ENCODE assay signal across 26 cellular contexts in the genomic region with DNA sequence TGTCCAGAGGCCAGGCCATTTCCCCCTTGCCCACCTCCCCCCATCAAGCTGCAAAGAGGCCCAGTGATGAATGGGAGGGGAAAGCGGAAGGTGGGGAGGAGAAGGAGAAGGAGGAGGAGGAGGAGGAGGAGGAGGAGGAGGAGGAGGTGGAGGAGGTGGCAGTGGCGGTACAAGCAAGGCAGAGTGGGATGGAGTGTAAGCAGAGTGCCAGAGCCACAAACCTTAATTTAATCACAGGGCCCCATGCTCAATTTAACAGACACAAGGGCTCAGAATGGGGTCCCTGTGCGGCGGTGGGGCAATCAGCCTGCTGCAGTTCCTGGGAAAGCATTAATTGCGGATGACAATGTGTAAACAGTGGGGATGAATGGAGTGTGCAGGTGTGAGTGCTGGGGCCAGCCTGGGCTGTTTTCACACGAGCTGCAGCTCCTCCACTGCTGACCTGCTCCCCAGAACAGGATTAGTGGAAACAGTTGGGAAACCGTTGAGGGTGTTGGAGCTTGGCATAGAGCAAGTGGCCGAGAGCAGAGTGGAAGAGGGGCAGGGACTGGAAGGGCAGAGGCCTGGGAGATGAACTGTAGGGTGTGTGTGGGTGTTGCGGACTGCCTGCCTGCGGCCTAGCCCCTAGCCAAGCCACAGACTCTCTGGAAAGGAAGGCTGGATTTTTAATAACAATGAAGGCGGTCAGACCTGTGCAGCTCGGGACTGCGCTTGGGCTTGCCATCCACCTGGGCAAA. TPM values are rescaled to one million over a fixed set of nuclear protein-coding genes. Genes with fewer than 3 reads are reported as not detected.
DNase-seq lines count a peak whose midpoint lies in the region; ATAC-seq, FAIRE-seq and TF ChIP-seq lines count a peak whose summit lies in the region.
"Had no signal": no experiment of that assay in that cellular context is flagged by ENCODE, and none has a peak within 500 bp of the region (broad histone marks: within the 10 kb centered on the region; RNA-seq: fewer than 3 reads in every experiment).

No MANE protein-coding gene starts in this region.

- H3K4me3 ChIP-seq in HepG2 (replicated peaks in 1 of 3; ENCODE audit: insufficient read depth in 1 of 3, low read depth in 2 of 3, low read length in 3 of 3): peak overlapping the region in 1 of 3 experiments; percentile 23; a peak in 1 of 6 replicates
- no peak overlapping the region for H3K4me3 ChIP-seq in right lobe of liver
- H3K4me3 ChIP-seq in heart left ventricle: no peak overlapping the region
- no peak overlapping the region for H3K4me3 ChIP-seq in spleen
- H3K4me3 ChIP-seq: A549, esophagus muscularis mucosa had no signal

- TF ChIP-seq EP300 in HepG2 (IDR thresholded peaks at IDR 0.05; ENCODE audit: low read depth in 2 of 2, low read length in 2 of 2) (no peak), HepG2 (CRISPR knock-in tag; IDR thresholded peaks at IDR 0.05; ENCODE audit: borderline replicate concordance) (no peak)

- no peaks in the 10 kb centered on the region for H3K36me3 Mint-ChIP-seq in naive thymus-derived CD8-positive, alpha-beta T cell
- H3K36me3 Mint-ChIP-seq: mesothelial cell of epicardium, T-cell had no signal

- H3K27ac Mint-ChIP-seq in naive thymus-derived CD8-positive, alpha-beta T cell: no peak overlapping the region
- H3K27ac Mint-ChIP-seq: mesothelial cell of epicardium, T-cell had no signal

- 37% methylated on average over 12 of the region's 13 CpGs for WGBS in HepG2 (ENCODE audit: low lambda C conversion rate)
- 70% methylated on average over 8 of the region's 13 CpGs for WGBS in right lobe of liver (ENCODE audit: insufficient coverage, low coverage, low lambda C conversion rate, missing lambda C conversion rate)
- whole genome bisulfite sequencing in heart left ventricle, 4 donors: 63 to 73% (median 66%) methylated on average over 13 of the region's 13 CpGs
- 80 to 85% (median 83%) methylated on average over 12 to 13 of the region's 13 CpGs for WGBS in spleen, 5 donors

- BruUV-seq in HepG2 (replicated peaks; lab: Mats Ljungman, UMichigan): no TSS peak

- H3K27me3 ChIP-seq in HepG2 (ENCODE audit: control insufficient read depth in 1 of 2, insufficient read depth in 2 of 2, low read length in 2 of 2) (peaks cover 0 to 4% of the 10 kb centered on the region in 2 experiments; a peak in 1 of 5 replicates), right lobe of liver (no peaks in the 10 kb centered on the region), heart left ventricle (peaks cover 0 to 48% (median 14%) of the 10 kb centered on the region in 9 donors), spleen (replicated peaks in 1 of 7) (peaks cover 0 to 23% (median 0%) of the 10 kb centered on the region in 7 donors)

- in situ Hi-C loops in HepG2 (cut with HindIII; ENCODE audit: extremely low pct_ligation_motif_present, low pct_unique_long_range_greater_than_20kb): no loop called here

- FAIRE-seq in HepG2 (lab: Jason Lieb, UNC): no peak
- peak; percentile 50 for FAIRE-seq in urothelium cell line (lab: Jason Lieb, UNC)
- FAIRE-seq: A549 had no signal

- no peak overlapping the region for H3K9ac ChIP-seq in HepG2 (ENCODE audit: insufficient read depth, low read depth, low read length)

- H2AFZ ChIP-seq in HepG2 (ENCODE audit: low read length): peak overlapping the region; percentile 81

- TF ChIP-seq RAD21 in HepG2 (CRISPR knock-in tag; IDR thresholded peaks at IDR 0.05): no peak

- no peaks in the 10 kb centered on the region for H4K20me1 ChIP-seq in HepG2 (ENCODE audit: insufficient read depth, low read length)

- no peak for TF ChIP-seq CTCF in HepG2 (CRISPR knock-in tag; IDR thresholded peaks at IDR 0.05)
- no peak for TF ChIP-seq CTCF in right lobe of liver (IDR thresholded peaks at IDR 0.05)
- TF ChIP-seq CTCF in heart left ventricle (IDR thresholded peaks at IDR 0.05): no peak
- no peak for TF ChIP-seq CTCF in spleen (IDR thresholded peaks at IDR 0.05 in 8 of 11, conservative IDR thresholded peaks at IDR 0.05 in 3 of 11)

- H3K27ac ChIP-seq in HepG2 (ENCODE audit: extremely low read length, insufficient read depth, low read length) (no peak overlapping the region), right lobe of liver (no peak overlapping the region), heart left ventricle (no peak overlapping the region), spleen (no peak overlapping the region)
- H3K27ac ChIP-seq: A549, C4-2B, esophagus muscularis mucosa, HL-60 had no signal

- peaks cover 84% of the 10 kb centered on the region for H3K4me1 ChIP-seq in HepG2 (ENCODE audit: insufficient read depth, low read length)
- H3K4me1 ChIP-seq in right lobe of liver: peaks cover 0 to 5% (median 2%) of the 10 kb centered on the region in 4 donors
- H3K4me1 ChIP-seq in heart left ventricle: no peaks in the 10 kb centered on the region
- no peaks in the 10 kb centered on the region for H3K4me1 ChIP-seq in spleen
- H3K4me1 ChIP-seq: esophagus muscularis mucosa had no signal

- H3K4me2 ChIP-seq in HepG2 (ENCODE audit: low read depth, low read length): peak overlapping the region; percentile 69
- H3K4me2 ChIP-seq: A549 had no signal

- peak; percentile 60 for ATAC-seq in HepG2
- no peak for ATAC-seq in right lobe of liver
- no peak for ATAC-seq in heart left ventricle
- ATAC-seq in naive thymus-derived CD8-positive, alpha-beta T cell: no peak
- ATAC-seq: A549, left cardiac atrium, Right ventricle myocardium inferior, T-cell had no signal

- H3K9me3 ChIP-seq in HepG2 (ENCODE audit: low read length) (no peaks in the 10 kb centered on the region), right lobe of liver (no peaks in the 10 kb centered on the region), heart left ventricle (no peaks in the 10 kb centered on the region), spleen (no peaks in the 10 kb centered on the region)
- H3K9me3 ChIP-seq: A549, esophagus muscularis mucosa had no signal

- H3K36me3 ChIP-seq in HepG2 (replicated peaks in 1 of 2; ENCODE audit: control insufficient read depth in 1 of 2, insufficient read depth in 2 of 2, low read length in 2 of 2): no peaks in the 10 kb centered on the region
- no peaks in the 10 kb centered on the region for H3K36me3 ChIP-seq in right lobe of liver
- no peaks in the 10 kb centered on the region for H3K36me3 ChIP-seq in heart left ventricle
- no peaks in the 10 kb centered on the region for H3K36me3 ChIP-seq in spleen
- H3K36me3 ChIP-seq: esophagus muscularis mucosa had no signal

- DNase-seq in HepG2 (ENCODE audit: low spot score) (no peak), right lobe of liver (no peak), NCI-H2227 (lab: John Stamatoyannopoulos, UW; ENCODE audit: unreplicated experiment) (peak; percentile 75), SK-N-DZ (ENCODE audit: low spot score) (peak; percentile 82), urothelium cell line (ENCODE audit: low spot score) (no peak), heart left ventricle (no peak), spleen (no peak)
- no peak for DNase-seq in naive thymus-derived CD8-positive, alpha-beta T cell
- DNase-seq: activated CD4-positive, alpha-beta T cell treated with anti-CD3 and anti-CD28 coated beads, Interleukin-2, amount 50 U/mL, for 4 hours; activated naive CD4-positive, alpha-beta T cell; amygdala; caudate nucleus; DMS79; effector CD4-positive, alpha-beta T cell; IMR-90; left cardiac atrium; substantia nigra; T-cell had no signal

- no peaks in the 10 kb centered on the region for H3K79me2 ChIP-seq in HepG2 (ENCODE audit: insufficient read depth, low read length)

- H3K4me3 Mint-ChIP-seq in naive thymus-derived CD8-positive, alpha-beta T cell: no peak overlapping the region
- H3K4me3 Mint-ChIP-seq: mesothelial cell of epicardium, neural crest cell, T-cell had no signal

- no peaks in the 10 kb centered on the region for H3K4me1 Mint-ChIP-seq in naive thymus-derived CD8-positive, alpha-beta T cell
- H3K4me1 Mint-ChIP-seq: mesothelial cell of epicardium, T-cell had no signal

- TF ChIP-seq POLR2A in HepG2 (IDR thresholded peaks at IDR 0.05; ENCODE audit: insufficient read depth in 1 of 2, low read depth in 2 of 2, low read length in 2 of 2) (no peak), right lobe of liver (IDR thresholded peaks at IDR 0.05) (no peak), heart left ventricle (IDR thresholded peaks at IDR 0.05) (no peak), spleen (IDR thresholded peaks at IDR 0.05) (no peak)

- no peaks in the 10 kb centered on the region for H3K9me3 Mint-ChIP-seq in naive thymus-derived CD8-positive, alpha-beta T cell
- H3K9me3 Mint-ChIP-seq: mesothelial cell of epicardium, neural crest cell, T-cell had no signal

- CTCF ChIA-PET in HepG2 (lab: Yijun Ruan, JAX; ENCODE audit: low intra/inter-chr PET ratio, low total read pairs): no interaction called here

- peaks cover 0 to 10% (median 7%) of the 10 kb centered on the region in 5 donors for H3K27me3 Mint-ChIP-seq in naive thymus-derived CD8-positive, alpha-beta T cell

- POLR2A ChIA-PET in HepG2 (lab: Yijun Ruan, JAX): no interaction called here
- POLR2A ChIA-PET in naive thymus-derived CD8-positive, alpha-beta T cell (lab: Charles Lee): no interaction called here

- intact Hi-C loops in HepG2 (cut with micrococcal nuclease; ENCODE audit: unreplicated experiment) (no loop called here), right lobe of liver (cut with DNase I) (no loop called here), heart left ventricle (cut with DNase I) (no loop called here), spleen (cut with DNase I; ENCODE audit: low total_unique reads) (no loop called here)

RNA-seq across cellular contexts. Expression of a gene that starts 36.4 kb away (rescaled TPM):
- total RNA-seq in HepG2 (2016; rRNA removed; fragmentation: Illumina TruSeq; extraction: Trizol): 7.3 and 17.8 TPM in 2 replicates
- total RNA-seq in HepG2 (2016; cell fraction: cytosol; rRNA removed; fragmentation: Illumina TruSeq; extraction: Trizol; ENCODE audit: low read depth): 9.0 and 10.2 TPM in 2 replicates
- total RNA-seq in HepG2 (2016; cell fraction: insoluble cytoplasmic fraction; rRNA removed; fragmentation: Illumina TruSeq; extraction: Trizol): 6.2 and 18.0 TPM in 2 replicates
- 6.9 and 8.3 TPM in 2 replicates for total RNA-seq in HepG2 (2016; cell fraction: membrane; rRNA removed; fragmentation: Illumina TruSeq; extraction: Trizol)
- 20.7 and 28.1 TPM in 2 replicates for total RNA-seq in HepG2 (2016; cell fraction: nucleus; rRNA removed; fragmentation: Illumina TruSeq; extraction: Trizol)
- polyA plus RNA-seq in HepG2 (2011; rRNA removed): 35.6 and 42.1 TPM in 2 replicates
- polyA plus RNA-seq in HepG2 (2011; cell fraction: cytosol; rRNA removed): 32.2 and 39.1 TPM in 2 replicates
- 47.2 and 50.5 TPM in 2 replicates for polyA plus RNA-seq in HepG2 (2011; cell fraction: nucleus; rRNA removed)
- 31.2 and 40.4 TPM in 2 replicates for polyA plus RNA-seq in HepG2 (2012)
- 2.0 and 2.9 TPM in 2 replicates for polyA plus RNA-seq in HepG2 (2016; cell fraction: cytosol; fragmentation: Illumina TruSeq; extraction: Trizol; ENCODE audit: low read depth)
- polyA plus RNA-seq in HepG2 (2016; cell fraction: insoluble cytoplasmic fraction; fragmentation: Illumina TruSeq; extraction: Trizol; ENCODE audit: low read depth): 11.7 and 14.0 TPM in 2 replicates
- polyA plus RNA-seq in HepG2 (2016; cell fraction: membrane; fragmentation: Illumina TruSeq; extraction: Trizol; ENCODE audit: low read depth): 3.9 TPM in 2 replicates
- 47.9 and 54.1 TPM in 2 replicates for polyA plus RNA-seq in HepG2 (2016; cell fraction: nucleus; fragmentation: Illumina TruSeq; extraction: Trizol; ENCODE audit: insufficient read depth, low read depth)
- 31.7 and 106 TPM in 2 replicates for polyA minus RNA-seq in HepG2 (2011; rRNA and poly(A)+ RNA removed; ENCODE audit: low replicate concordance)
- 26.9 and 29.0 TPM in 2 replicates for polyA minus RNA-seq in HepG2 (2011; cell fraction: cytosol; rRNA and poly(A)+ RNA removed)
- polyA minus RNA-seq in HepG2 (2011; cell fraction: nucleus; rRNA and poly(A)+ RNA removed): 31.0 and 31.3 TPM in 2 replicates
- 10 to 100 TPM; 22.3 to 88.5 (median 45.4) TPM for total RNA-seq in right lobe of liver
- polyA plus RNA-seq in SK-N-DZ (2014; cell fraction: cytosol; rRNA removed): 6.0 and 10.9 TPM in 2 replicates
- polyA plus RNA-seq in SK-N-DZ (2014; cell fraction: nucleus; rRNA removed): 4.2 and 6.4 TPM in 2 replicates
- total RNA-seq in heart left ventricle: 1 to 10 TPM in 2 of 9 donors, under 1 TPM in 5, not detected in 2; 0.57 to 2.8 (median 0.79) TPM
- polyA plus RNA-seq in heart left ventricle: 1 to 10 TPM in 1 of 2 donors, under 1 TPM in 1; 0.93 to 1.6 TPM
- 100 to 1,000 TPM in 1 of 7 donors, 10 to 100 TPM in 6; 12.5 to 108 (median 52.8) TPM for total RNA-seq in spleen
- polyA plus RNA-seq in spleen: 10 to 100 TPM in 1 of 3 donors, 1 to 10 TPM in 2; 6.1 to 13.9 (median 9.2) TPM
- total RNA-seq in naive thymus-derived CD8-positive, alpha-beta T cell: not detected
- polyA plus RNA-seq in naive thymus-derived CD8-positive, alpha-beta T cell: not detected
- total RNA-seq: T-cell had no signal

RNA-seq across cellular contexts. Expression of a gene that starts 45.8 kb away (rescaled TPM):
- total RNA-seq in HepG2 (2016; rRNA removed; fragmentation: Illumina TruSeq; extraction: Trizol) (not detected in 2 replicates), right lobe of liver (100 to 1,000 TPM in 3 of 6 experiments, 10 to 100 TPM in 3; 61.5 to 260 (median 105) TPM), heart left ventricle (not detected), spleen (not detected)
- total RNA-seq in HepG2 (2016; cell fraction: cytosol; rRNA removed; fragmentation: Illumina TruSeq; extraction: Trizol; ENCODE audit: low read depth): not detected in 2 replicates
- total RNA-seq in HepG2 (2016; cell fraction: insoluble cytoplasmic fraction; rRNA removed; fragmentation: Illumina TruSeq; extraction: Trizol): not detected in 2 replicates
- total RNA-seq in HepG2 (2016; cell fraction: membrane; rRNA removed; fragmentation: Illumina TruSeq; extraction: Trizol): not detected in 2 replicates
- not detected in 2 replicates for total RNA-seq in HepG2 (2016; cell fraction: nucleus; rRNA removed; fragmentation: Illumina TruSeq; extraction: Trizol)
- polyA plus RNA-seq in HepG2 (2011; rRNA removed) (0.17 and 0.18 TPM in 2 replicates), heart left ventricle (not detected), spleen (not detected)
- polyA plus RNA-seq in HepG2 (2011; cell fraction: cytosol; rRNA removed): 0.09 and 0.22 TPM in 2 replicates
- polyA plus RNA-seq in HepG2 (2011; cell fraction: nucleus; rRNA removed): 0.16 TPM in 1 of 2 replicates, not detected in the other
- polyA plus RNA-seq in HepG2 (2012): 0.12 and 0.30 TPM in 2 replicates
- polyA plus RNA-seq in HepG2 (2016; cell fraction: cytosol; fragmentation: Illumina TruSeq; extraction: Trizol; ENCODE audit: low read depth): not detected in 2 replicates
- polyA plus RNA-seq in HepG2 (2016; cell fraction: insoluble cytoplasmic fraction; fragmentation: Illumina TruSeq; extraction: Trizol; ENCODE audit: low read depth): not detected in 2 replicates
- not detected in 2 replicates for polyA plus RNA-seq in HepG2 (2016; cell fraction: membrane; fragmentation: Illumina TruSeq; extraction: Trizol; ENCODE audit: low read depth)
- not detected in 2 replicates for polyA plus RNA-seq in HepG2 (2016; cell fraction: nucleus; fragmentation: Illumina TruSeq; extraction: Trizol; ENCODE audit: insufficient read depth, low read depth)
- polyA minus RNA-seq in HepG2 (2011; rRNA and poly(A)+ RNA removed; ENCODE audit: low replicate concordance): not detected in 2 replicates
- polyA minus RNA-seq in HepG2 (2011; cell fraction: cytosol; rRNA and poly(A)+ RNA removed): not detected in 2 replicates
- polyA minus RNA-seq in HepG2 (2011; cell fraction: nucleus; rRNA and poly(A)+ RNA removed): not detected in 2 replicates
- not detected in 2 replicates for polyA plus RNA-seq in SK-N-DZ (2014; cell fraction: cytosol; rRNA removed)
- not detected in 2 replicates for polyA plus RNA-seq in SK-N-DZ (2014; cell fraction: nucleus; rRNA removed)
- not detected for total RNA-seq in naive thymus-derived CD8-positive, alpha-beta T cell
- under 1 TPM in 1 of 3 donors, not detected in 2; 0.20 TPM for polyA plus RNA-seq in naive thymus-derived CD8-positive, alpha-beta T cell
- total RNA-seq: esophagus muscularis mucosa, IMR-90, left cardiac atrium, MCF 10A, mesothelial cell of epicardium, neural crest cell, Right ventricle myocardium inferior had no signal
- polyA plus RNA-seq: A549 had no signal

Comparison
In these comparisons a context has a peak if more than half of its experiments do, and no peak if none do; other contexts are left out.
1. RNA of a gene that starts 45.8 kb away (total RNA-seq): 61.5 to 260 TPM in right lobe of liver; not detected in HepG2, not detected in heart left ventricle, not detected in spleen and not detected in naive thymus-derived CD8-positive, alpha-beta T cell; every median in the first group is over 10 times any median in the second.
2. DNase-seq: peak in NCI-H2227 (single experiment) and SK-N-DZ (single experiment); none in HepG2 (single experiment), right lobe of liver (0 of 3), urothelium cell line (single experiment), heart left ventricle (0 of 5), spleen (single experiment) and naive thymus-derived CD8-positive, alpha-beta T cell (0 of 10).